In genomic region chr5:177358333-177358939, GRCh38 we compare ENCODE assay signal across 10 cellular contexts. TPM values are rescaled to one million over a fixed set of nuclear protein-coding genes. Genes with fewer than 3 reads are reported as not detected.
A peak's percentile ranks its signal among the peaks of the same experiment; 100 is the strongest.
DNase-seq lines count a peak whose midpoint lies in the region; ATAC-seq and TF ChIP-seq lines count a peak whose summit lies in the region.
"Had no signal": no experiment of that assay in that cellular context is flagged by ENCODE, and none has a peak within 500 bp of the region (broad histone marks: within the 10 kb centered on the region; RNA-seq: fewer than 3 reads in every experiment).

No MANE protein-coding gene starts in this region.

- no peak for TF ChIP-seq CTCF in foreskin fibroblast (IDR thresholded peaks at IDR 0.05; ENCODE audit: low read depth, low read length)

- no peak overlapping the region for H3K4me3 ChIP-seq in foreskin fibroblast (ENCODE audit: low read depth in 1 of 2, low read length in 2 of 2)

- intact Hi-C loops in left colon (cut with DNase I, micrococcal nuclease): no loop called here

- ATAC-seq in activated CD8-positive, alpha-beta memory T cell treated with anti-CD3 and anti-CD28 coated beads, Interleukin-2, amount 10 ng/mL, durations not matched to agents 7 days and 5 days: peak; percentile 3
- ATAC-seq in GM21390 (IDR thresholded peaks at IDR 0.05; ENCODE audit: unreplicated experiment): no peak
- no peak for ATAC-seq in left colon

- H3K27ac Mint-ChIP-seq in activated CD8-positive, alpha-beta memory T cell treated with anti-CD3 and anti-CD28 coated beads, Interleukin-2, amount 10 ng/mL, durations not matched to agents 7 days and 5 days: peak overlapping the region; percentile 79
- peak overlapping the region; percentile 70 for H3K27ac Mint-ChIP-seq in activated CD4-positive, alpha-beta memory T cell treated with anti-CD3 and anti-CD28 coated beads, Interleukin-2, amount 10 ng/mL, durations not matched to agents 7 days and 5 days
- H3K27ac Mint-ChIP-seq in immature natural killer cell: peak overlapping the region; percentile 78 to 91 (median 90)

- H3K27me3 Mint-ChIP-seq in activated CD8-positive, alpha-beta memory T cell treated with anti-CD3 and anti-CD28 coated beads, Interleukin-2, amount 10 ng/mL, durations not matched to agents 7 days and 5 days: no peaks in the 10 kb centered on the region
- H3K27me3 Mint-ChIP-seq in activated CD4-positive, alpha-beta memory T cell treated with anti-CD3 and anti-CD28 coated beads, Interleukin-2, amount 10 ng/mL, durations not matched to agents 7 days and 5 days: no peaks in the 10 kb centered on the region
- H3K27me3 Mint-ChIP-seq in immature natural killer cell (ENCODE audit: low read depth in 3 of 3): peaks cover 4 to 17% (median 16%) of the 10 kb centered on the region in 3 donors

- POLR2A ChIA-PET in activated CD4-positive, alpha-beta memory T cell treated with anti-CD3 and anti-CD28 coated beads, Interleukin-2, amount 10 ng/mL, durations not matched to agents 7 days and 5 days (lab: Charles Lee): interaction anchor here (0.8 to 8.7 kb wide), 12 partner anchors 8 to 97 kb away, joined by 3 to 62 read pairs (median 6); partner anchors contain the start of gene MXD3

- H3K4me1 Mint-ChIP-seq in activated CD8-positive, alpha-beta memory T cell treated with anti-CD3 and anti-CD28 coated beads, Interleukin-2, amount 10 ng/mL, durations not matched to agents 7 days and 5 days: peaks cover 78% of the 10 kb centered on the region
- peaks cover 83% of the 10 kb centered on the region for H3K4me1 Mint-ChIP-seq in activated CD4-positive, alpha-beta memory T cell treated with anti-CD3 and anti-CD28 coated beads, Interleukin-2, amount 10 ng/mL, durations not matched to agents 7 days and 5 days
- peaks cover 76 to 80% of the 10 kb centered on the region in 2 donors for H3K4me1 Mint-ChIP-seq in immature natural killer cell

- peak overlapping the region; percentile 50 for H3K27ac ChIP-seq in temporal lobe (ENCODE audit: low read depth, low read length)

- peaks cover 24% of the 10 kb centered on the region for H3K36me3 Mint-ChIP-seq in activated CD8-positive, alpha-beta memory T cell treated with anti-CD3 and anti-CD28 coated beads, Interleukin-2, amount 10 ng/mL, durations not matched to agents 7 days and 5 days
- H3K36me3 Mint-ChIP-seq in activated CD4-positive, alpha-beta memory T cell treated with anti-CD3 and anti-CD28 coated beads, Interleukin-2, amount 10 ng/mL, durations not matched to agents 7 days and 5 days (ENCODE audit: low read depth): peaks cover 49% of the 10 kb centered on the region
- H3K36me3 Mint-ChIP-seq in immature natural killer cell: no peaks in the 10 kb centered on the region

- peaks cover 2% of the 10 kb centered on the region for H3K9me3 Mint-ChIP-seq in activated CD8-positive, alpha-beta memory T cell treated with anti-CD3 and anti-CD28 coated beads, Interleukin-2, amount 10 ng/mL, durations not matched to agents 7 days and 5 days (ENCODE audit: low read depth)
- H3K9me3 Mint-ChIP-seq in activated CD4-positive, alpha-beta memory T cell treated with anti-CD3 and anti-CD28 coated beads, Interleukin-2, amount 10 ng/mL, durations not matched to agents 7 days and 5 days: peaks cover 18% of the 10 kb centered on the region
- no peaks in the 10 kb centered on the region for H3K9me3 Mint-ChIP-seq in immature natural killer cell

- DNase-seq in activated CD8-positive, alpha-beta memory T cell treated with anti-CD3 and anti-CD28 coated beads, Interleukin-2, amount 10 ng/mL, durations not matched to agents 7 days and 5 days: no peak
- DNase-seq in activated CD8-positive, alpha-beta memory T cell treated with anti-CD3 and anti-CD28 coated beads, Interleukin-2, amount 50 U/mL, for 4 hours: no peak
- DNase-seq in activated CD4-positive, alpha-beta memory T cell treated with anti-CD3 and anti-CD28 coated beads, Interleukin-2, amount 10 ng/mL, durations not matched to agents 7 days and 5 days: no peak
- DNase-seq in immature natural killer cell: no peak
- no peak for DNase-seq in foreskin fibroblast
- no peak for DNase-seq in left colon
- DNase-seq: cortex of kidney had no signal

- CTCF ChIA-PET in activated CD8-positive, alpha-beta memory T cell treated with anti-CD3 and anti-CD28 coated beads, Interleukin-2, amount 10 ng/mL, durations not matched to agents 7 days and 5 days (lab: Charles Lee): interaction anchor here (1.0 to 22.1 kb wide), 9 partner anchors 9 to 113 kb away, joined by 3 to 405 read pairs (median 11); partner anchors contain the start of genes PFN3 and SLC34A1
- CTCF ChIA-PET in activated CD4-positive, alpha-beta memory T cell treated with anti-CD3 and anti-CD28 coated beads, Interleukin-2, amount 10 ng/mL, durations not matched to agents 7 days and 5 days (lab: Charles Lee): interaction anchor here (1.0 to 5.8 kb wide), 7 partner anchors 13 to 144 kb away, joined by 3 to 47 read pairs (median 4); no protein-coding TSS in a partner anchor

- peak overlapping the region; percentile 92 for H3K4me3 Mint-ChIP-seq in activated CD8-positive, alpha-beta memory T cell treated with anti-CD3 and anti-CD28 coated beads, Interleukin-2, amount 10 ng/mL, durations not matched to agents 7 days and 5 days
- peak overlapping the region; percentile 95 for H3K4me3 Mint-ChIP-seq in activated CD4-positive, alpha-beta memory T cell treated with anti-CD3 and anti-CD28 coated beads, Interleukin-2, amount 10 ng/mL, durations not matched to agents 7 days and 5 days
- H3K4me3 Mint-ChIP-seq in immature natural killer cell: peak overlapping the region; percentile 79 to 85 (median 83)

RNA-seq across cellular contexts. Expression of gene RGS14, which starts 0.7 kb away (rescaled TPM):
- 10 to 100 TPM; 52.3 to 93.0 TPM for total RNA-seq in activated CD8-positive, alpha-beta memory T cell treated with anti-CD3 and anti-CD28 coated beads, Interleukin-2, amount 10 ng/mL, durations not matched to agents 7 days and 5 days
- 100 to 1,000 TPM; 103 to 107 TPM for total RNA-seq in activated CD4-positive, alpha-beta memory T cell treated with anti-CD3 and anti-CD28 coated beads, Interleukin-2, amount 10 ng/mL, durations not matched to agents 7 days and 5 days
- 10 to 100 TPM; 27.1 to 64.5 (median 33.8) TPM for polyA plus RNA-seq in immature natural killer cell
- total RNA-seq in temporal lobe: 3.4 TPM
- total RNA-seq in left colon: 10 to 100 TPM in 1 of 2 donors, 1 to 10 TPM in 1; 5.6 to 12.0 TPM

RNA-seq across cellular contexts. Expression of gene LMAN2, which starts 7.0 kb away (rescaled TPM):
- 100 to 1,000 TPM; 133 to 140 TPM for total RNA-seq in activated CD8-positive, alpha-beta memory T cell treated with anti-CD3 and anti-CD28 coated beads, Interleukin-2, amount 10 ng/mL, durations not matched to agents 7 days and 5 days
- total RNA-seq in activated CD4-positive, alpha-beta memory T cell treated with anti-CD3 and anti-CD28 coated beads, Interleukin-2, amount 10 ng/mL, durations not matched to agents 7 days and 5 days: 100 to 1,000 TPM; 145 to 149 TPM
- 100 to 1,000 TPM; 316 to 441 (median 409) TPM for polyA plus RNA-seq in immature natural killer cell
- total RNA-seq in temporal lobe (85.3 TPM), left colon (100 to 1,000 TPM; 139 to 141 TPM)

RNA-seq across cellular contexts. Expression of gene SLC34A1, which starts 25.8 kb away (rescaled TPM):
- under 1 TPM; 0.19 to 0.85 TPM for total RNA-seq in activated CD8-positive, alpha-beta memory T cell treated with anti-CD3 and anti-CD28 coated beads, Interleukin-2, amount 10 ng/mL, durations not matched to agents 7 days and 5 days
- total RNA-seq in activated CD4-positive, alpha-beta memory T cell treated with anti-CD3 and anti-CD28 coated beads, Interleukin-2, amount 10 ng/mL, durations not matched to agents 7 days and 5 days: 1 to 10 TPM; 1.4 to 1.5 TPM
- polyA plus RNA-seq in immature natural killer cell: under 1 TPM in 2 of 3 donors, not detected in 1; 0.26 to 0.34 TPM
- total RNA-seq in temporal lobe (not detected), left colon (not detected)
- polyA plus RNA-seq: AG04450 had no signal

RNA-seq across cellular contexts. Expression of gene PFN3, which starts 42.0 kb away (rescaled TPM):
- not detected for total RNA-seq in activated CD8-positive, alpha-beta memory T cell treated with anti-CD3 and anti-CD28 coated beads, Interleukin-2, amount 10 ng/mL, durations not matched to agents 7 days and 5 days
- total RNA-seq in activated CD4-positive, alpha-beta memory T cell treated with anti-CD3 and anti-CD28 coated beads, Interleukin-2, amount 10 ng/mL, durations not matched to agents 7 days and 5 days: not detected
- polyA plus RNA-seq in immature natural killer cell: not detected
- total RNA-seq in temporal lobe (0.74 TPM), left colon (not detected)
- polyA plus RNA-seq: AG04450 had no signal

RNA-seq across cellular contexts. Expression of gene MXD3, which starts 46.7 kb away (rescaled TPM):
- 100 to 1,000 TPM in 1 of 2 experiments, 10 to 100 TPM in 1; 60.2 to 117 TPM for total RNA-seq in activated CD8-positive, alpha-beta memory T cell treated with anti-CD3 and anti-CD28 coated beads, Interleukin-2, amount 10 ng/mL, durations not matched to agents 7 days and 5 days
- total RNA-seq in activated CD4-positive, alpha-beta memory T cell treated with anti-CD3 and anti-CD28 coated beads, Interleukin-2, amount 10 ng/mL, durations not matched to agents 7 days and 5 days: 10 to 100 TPM; 74.1 to 75.0 TPM
- polyA plus RNA-seq in immature natural killer cell: 1 to 10 TPM; 2.1 to 4.2 (median 4.1) TPM
- total RNA-seq in temporal lobe (3.0 TPM), left colon (10 to 100 TPM in 1 of 2 donors, 1 to 10 TPM in 1; 8.3 to 12.9 TPM)

Comparison
In these comparisons a context has a peak if more than half of its experiments do, and no peak if none do; other contexts are left out.
1. RNA of gene RGS14, which starts 0.7 kb away (total RNA-seq): 103 to 107 TPM in activated CD4-positive, alpha-beta memory T cell treated with anti-CD3 and anti-CD28 coated beads, Interleukin-2, amount 10 ng/mL, durations not matched to agents 7 days and 5 days and 52.3 to 93.0 TPM in activated CD8-positive, alpha-beta memory T cell treated with anti-CD3 and anti-CD28 coated beads, Interleukin-2, amount 10 ng/mL, durations not matched to agents 7 days and 5 days; 5.6 to 12.0 TPM in left colon and 3.4 TPM in temporal lobe (single experiment); every median in the first group is over 4 times any median in the second.
2. Peak in every context shown above with its lines, with median percentiles within 50 percentile points of each other: H3K27ac Mint-ChIP-seq and H3K4me3 Mint-ChIP-seq.